Comparison of ENCODE assay signal across 9 cellular contexts in the genomic region with DNA sequence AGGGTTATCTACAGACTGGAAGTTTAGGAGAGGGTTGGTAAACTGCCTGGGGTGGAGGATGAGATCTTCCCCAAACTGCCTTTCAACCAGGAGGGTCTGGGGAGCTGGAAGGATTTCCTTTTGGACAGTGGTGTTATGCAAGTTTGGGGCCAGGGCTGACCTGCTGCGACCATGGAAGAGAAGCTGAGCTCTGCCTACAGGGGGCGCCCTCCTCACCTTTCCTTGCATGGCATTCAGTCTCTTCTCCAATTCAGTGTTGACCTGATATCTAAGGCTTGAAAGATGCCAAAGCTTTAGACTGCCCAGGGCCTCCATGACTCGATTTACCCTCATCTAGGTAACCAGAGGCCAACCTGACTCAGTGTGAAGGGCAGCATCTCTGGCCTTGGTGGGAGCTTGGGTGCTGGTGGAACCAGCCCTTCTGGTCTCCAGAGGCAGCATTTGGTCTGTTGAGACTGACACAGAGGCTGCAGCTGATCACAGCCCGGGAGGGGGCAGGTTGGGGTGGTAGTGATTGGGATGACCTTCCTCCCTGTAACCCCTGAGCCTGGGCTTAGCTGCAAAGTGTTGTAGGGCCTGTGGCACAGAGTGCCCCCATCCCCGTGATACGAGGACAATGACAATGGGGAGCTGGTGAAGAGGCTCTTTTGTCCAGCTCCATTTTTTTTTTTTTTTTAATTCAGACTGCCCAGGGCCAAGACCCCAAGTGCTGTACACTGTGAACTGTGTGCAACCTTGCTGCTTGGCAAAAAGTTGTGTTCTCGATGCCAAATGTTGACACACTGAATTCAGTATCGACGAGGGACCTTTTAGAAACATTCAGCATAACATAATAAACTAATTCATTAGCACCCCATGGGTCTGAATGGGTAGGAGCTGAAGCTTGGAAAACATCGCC.
DNase-seq lines count a peak whose midpoint lies in the region; ATAC-seq, FAIRE-seq and TF ChIP-seq lines count a peak whose summit lies in the region.
"Had no signal": no experiment of that assay in that cellular context is flagged by ENCODE, and none has a peak within 500 bp of the region (broad histone marks: within the 10 kb centered on the region; RNA-seq: fewer than 3 reads in every experiment).

No MANE protein-coding gene starts in this region.

- no peaks in the 10 kb centered on the region for H3K4me1 ChIP-seq in heart right ventricle

- FAIRE-seq in GM12892 (lab: Jason Lieb, UNC): no peak
- FAIRE-seq: islet of Langerhans had no signal

- 48 to 56% methylated on average over 10 of the region's 10 CpGs for WGBS in heart right ventricle, 2 donors

- no peaks in the 10 kb centered on the region for H3K9me3 ChIP-seq in heart right ventricle

- ATAC-seq in heart right ventricle: peak in 2 of 8 donors; percentile 27 to 35
- no peak for ATAC-seq in GM21717 (IDR thresholded peaks at IDR 0.05; ENCODE audit: unreplicated experiment)
- no peak for ATAC-seq in HG02571 (IDR thresholded peaks at IDR 0.05; ENCODE audit: unreplicated experiment)

- intact Hi-C loops in heart right ventricle (cut with DNase I): no loop called here

- H3K4me3 ChIP-seq in GM12864 (ENCODE audit: low read depth, low read length) (no peak overlapping the region), heart right ventricle (no peak overlapping the region)

- H3K27me3 ChIP-seq in heart right ventricle: peaks cover 0 to 46% (median 38%) of the 10 kb centered on the region in 7 donors

- peak; percentile 83 for TF ChIP-seq CTCF in GM12864 (IDR thresholded peaks at IDR 0.05; ENCODE audit: low read depth, low read length, missing control alignments)
- TF ChIP-seq CTCF in heart right ventricle (IDR thresholded peaks at IDR 0.05): peak in 5 of 9 donors; percentile 9 to 30 (median 14)

- no peaks in the 10 kb centered on the region for H3K36me3 ChIP-seq in heart right ventricle

- TF ChIP-seq POLR2A in GM12892 (IDR thresholded peaks at IDR 0.05; ENCODE audit: low read depth, low read length): no peak

- DNase-seq in AML-193 (lab: John Stamatoyannopoulos, UW) (peak; percentile 2 to 16), GM12864 (ENCODE audit: low read depth) (no peak), NCI-H82 treated with DMSO at 0.1 percent for 48 hours (lab: John Stamatoyannopoulos, UW; ENCODE audit: unreplicated experiment) (peak; percentile 34), heart right ventricle (no peak), GM03348 (ENCODE audit: low spot score) (no peak), GM12892 (ENCODE audit: insufficient read length) (no peak)

- no peak overlapping the region for H3K27ac ChIP-seq in heart right ventricle

Comparison
In these comparisons a context has a peak if more than half of its experiments do, and no peak if none do; other contexts are left out.
1. DNase-seq: peak in AML-193 (2 of 2) and NCI-H82 treated with DMSO at 0.1 percent for 48 hours (single experiment); none in GM12864 (single experiment), heart right ventricle (0 of 2), GM03348 (single experiment) and GM12892 (single experiment).